8 cellular contexts compared by ENCODE assay signal in genomic region chr11:44726278-44727113, GRCh38. TPM values are rescaled to one million over a fixed set of nuclear protein-coding genes. Genes with fewer than 3 reads are reported as not detected.
DNase-seq lines count a peak whose midpoint lies in the region; ATAC-seq and TF ChIP-seq lines count a peak whose summit lies in the region.

TSS of gene TSPAN18 (plus strand) at chr11:44726962. CDS start at chr11:44906417, 179,455 bp downstream.

- H3K9me3 Mint-ChIP-seq in central memory CD8-positive, alpha-beta T cell = no peaks in the 10 kb centered on the region
- no peaks in the 10 kb centered on the region for H3K9me3 Mint-ChIP-seq in stimulated activated naive B cell treated with anti-CD40 and anti-IgM and Interleukin-4, amounts not matched to agents 10 μg/mL and 1 μg/mL and 100 μg/mL, for 72 hours

- peaks cover 0 to 7% (median 0%) of the 10 kb centered on the region in 4 donors for H3K27me3 ChIP-seq in liver (ENCODE audit: control insufficient read depth in 4 of 4, insufficient read depth in 4 of 4, low read length in 3 of 4)

- no peaks in the 10 kb centered on the region for H3K9me3 ChIP-seq in liver (ENCODE audit: control insufficient read depth in 4 of 4, low read length in 3 of 4)

- peaks cover 9% of the 10 kb centered on the region for H3K27me3 Mint-ChIP-seq in central memory CD8-positive, alpha-beta T cell
- H3K27me3 Mint-ChIP-seq in stimulated activated naive B cell treated with anti-CD40 and anti-IgM and Interleukin-4, amounts not matched to agents 10 μg/mL and 1 μg/mL and 100 μg/mL, for 72 hours = peaks cover 19 to 34% of the 10 kb centered on the region in 2 donors

- peak within 1 kb of the TSS in 1 of 2 donors; percentile 46 for H3K27ac ChIP-seq in liver (ENCODE audit: low read depth in 1 of 2, low read length in 2 of 2)

- peak within 1 kb of the TSS in 2 of 3 donors; percentile 21 to 55 for H3K4me3 ChIP-seq in liver (ENCODE audit: low read depth in 1 of 3, low read length in 3 of 3)

- peak; percentile 48 for ATAC-seq in HG03025 (IDR thresholded peaks at IDR 0.05; ENCODE audit: low FRiP score, unreplicated experiment)
- ATAC-seq in central memory CD8-positive, alpha-beta T cell (replicated peaks; ENCODE audit: extremely low read depth, poor library complexity, severe bottlenecking) = peak; percentile 16
- peak; percentile 76 to 78 for ATAC-seq in stimulated activated naive B cell treated with anti-CD40 and anti-IgM and Interleukin-4, amounts not matched to agents 10 μg/mL and 1 μg/mL and 100 μg/mL, for 72 hours (replicated peaks)

- no peak for TF ChIP-seq CTCF in liver (IDR thresholded peaks at IDR 0.05; ENCODE audit: low read depth, low read length, missing input control)

- no peak within 1 kb of the TSS for H3K27ac Mint-ChIP-seq in central memory CD8-positive, alpha-beta T cell (ENCODE audit: low read depth)
- H3K27ac Mint-ChIP-seq in stimulated activated naive B cell treated with anti-CD40 and anti-IgM and Interleukin-4, amounts not matched to agents 10 μg/mL and 1 μg/mL and 100 μg/mL, for 72 hours = peak within 1 kb of the TSS; percentile 94

- H3K36me3 ChIP-seq in liver (ENCODE audit: control insufficient read depth in 4 of 4, insufficient read depth in 3 of 4, low read depth in 1 of 4, low read length in 3 of 4) = no peaks in the 10 kb centered on the region

- no peak for TF ChIP-seq RAD21 in liver (IDR thresholded peaks at IDR 0.05)

- peaks cover 24% of the 10 kb centered on the region for H3K4me1 Mint-ChIP-seq in central memory CD8-positive, alpha-beta T cell
- peaks cover 17 to 24% of the 10 kb centered on the region in 2 donors for H3K4me1 Mint-ChIP-seq in stimulated activated naive B cell treated with anti-CD40 and anti-IgM and Interleukin-4, amounts not matched to agents 10 μg/mL and 1 μg/mL and 100 μg/mL, for 72 hours

- DNase-seq in NCI-H345 (lab: John Stamatoyannopoulos, UW) (peak; percentile 23), NCI-H345 treated with DMSO at 0.1 percent for 48 hours (lab: John Stamatoyannopoulos, UW; ENCODE audit: unreplicated experiment) (no peak), T-helper 9 cell (peak; percentile 28), amniotic stem cell (lab: John Stamatoyannopoulos, UW) (no peak)
- DNase-seq in central memory CD8-positive, alpha-beta T cell (ENCODE audit: low spot score in 2 of 2) = peak; percentile 12 to 22
- peak; percentile 43 for DNase-seq in stimulated activated naive B cell treated with anti-CD40 and anti-IgM and Interleukin-4, amounts not matched to agents 10 μg/mL and 1 μg/mL and 100 μg/mL, for 72 hours

- H3K9ac ChIP-seq in liver (ENCODE audit: low read depth in 1 of 2, low read length in 2 of 2) = no peak within 1 kb of the TSS

- peak within 1 kb of the TSS; percentile 80 for H3K4me3 Mint-ChIP-seq in central memory CD8-positive, alpha-beta T cell
- peak within 1 kb of the TSS; percentile 86 for H3K4me3 Mint-ChIP-seq in stimulated activated naive B cell treated with anti-CD40 and anti-IgM and Interleukin-4, amounts not matched to agents 10 μg/mL and 1 μg/mL and 100 μg/mL, for 72 hours

- H3K4me1 ChIP-seq in liver (ENCODE audit: control insufficient read depth in 4 of 4, insufficient read depth in 4 of 4, low read length in 3 of 4) = peaks cover 3 to 16% (median 7%) of the 10 kb centered on the region in 4 donors

- 8% methylated on average over 62 of the region's 67 CpGs for WGBS in liver

- peaks cover 13% of the 10 kb centered on the region for H3K36me3 Mint-ChIP-seq in central memory CD8-positive, alpha-beta T cell (ENCODE audit: insufficient read depth)
- no peaks in the 10 kb centered on the region for H3K36me3 Mint-ChIP-seq in stimulated activated naive B cell treated with anti-CD40 and anti-IgM and Interleukin-4, amounts not matched to agents 10 μg/mL and 1 μg/mL and 100 μg/mL, for 72 hours

TF ChIP-seq in liver, 16 proteins besides CTCF, POLR2A, EP300 and RAD21:
- TF ChIP-seq TAF1 (conservative IDR thresholded peaks at IDR 0.05) (no peak), HNF4A (conservative IDR thresholded peaks at IDR 0.05) (no peak), FOXA1 (IDR thresholded peaks at IDR 0.05) (no peak), ZBTB33 (IDR thresholded peaks at IDR 0.05) (no peak), ATF3 (IDR thresholded peaks at IDR 0.05) (no peak), MAX (IDR thresholded peaks at IDR 0.05) (no peak), YY1 (IDR thresholded peaks at IDR 0.05) (no peak), SP1 (IDR thresholded peaks at IDR 0.05) (no peak), FOXA2 (IDR thresholded peaks at IDR 0.05) (no peak), GABPA (IDR thresholded peaks at IDR 0.05 in 1 of 2, conservative IDR thresholded peaks at IDR 0.05 in 1 of 2) (no peak), EGR1 (IDR thresholded peaks at IDR 0.05; ENCODE audit: low read depth in 2 of 2) (no peak), RXRA (IDR thresholded peaks at IDR 0.05) (no peak), JUND (IDR thresholded peaks at IDR 0.05) (no peak), NR2F2 (IDR thresholded peaks at IDR 0.05) (no peak), HNF4G (IDR thresholded peaks at IDR 0.05) (no peak), REST (IDR thresholded peaks at IDR 0.05) (no peak)

RNA-seq across cellular contexts. Expression of gene TSPAN18, which starts in this region (rescaled TPM):
- 1 to 10 TPM; 1.9 to 5.0 TPM for total RNA-seq in liver
- polyA plus RNA-seq in liver = 1 to 10 TPM; 1.2 to 3.6 TPM

Comparison
In these comparisons a context has a peak if more than half of its experiments do, and no peak if none do; other contexts are left out.
1. DNase-seq: peak in NCI-H345 (single experiment), T-helper 9 cell (single experiment), central memory CD8-positive, alpha-beta T cell (2 of 2) and stimulated activated naive B cell treated with anti-CD40 and anti-IgM and Interleukin-4, amounts not matched to agents 10 μg/mL and 1 μg/mL and 100 μg/mL, for 72 hours (single experiment); none in NCI-H345 treated with DMSO at 0.1 percent for 48 hours (single experiment) and amniotic stem cell (single experiment).
2. ATAC-seq: peak in every context shown above with its lines; median percentile 77 in stimulated activated naive B cell treated with anti-CD40 and anti-IgM and Interleukin-4, amounts not matched to agents 10 μg/mL and 1 μg/mL and 100 μg/mL, for 72 hours; 48 in HG03025; 16 in central memory CD8-positive, alpha-beta T cell.